Comparison of ENCODE assay signal across 1 cellular context in the genomic region with DNA sequence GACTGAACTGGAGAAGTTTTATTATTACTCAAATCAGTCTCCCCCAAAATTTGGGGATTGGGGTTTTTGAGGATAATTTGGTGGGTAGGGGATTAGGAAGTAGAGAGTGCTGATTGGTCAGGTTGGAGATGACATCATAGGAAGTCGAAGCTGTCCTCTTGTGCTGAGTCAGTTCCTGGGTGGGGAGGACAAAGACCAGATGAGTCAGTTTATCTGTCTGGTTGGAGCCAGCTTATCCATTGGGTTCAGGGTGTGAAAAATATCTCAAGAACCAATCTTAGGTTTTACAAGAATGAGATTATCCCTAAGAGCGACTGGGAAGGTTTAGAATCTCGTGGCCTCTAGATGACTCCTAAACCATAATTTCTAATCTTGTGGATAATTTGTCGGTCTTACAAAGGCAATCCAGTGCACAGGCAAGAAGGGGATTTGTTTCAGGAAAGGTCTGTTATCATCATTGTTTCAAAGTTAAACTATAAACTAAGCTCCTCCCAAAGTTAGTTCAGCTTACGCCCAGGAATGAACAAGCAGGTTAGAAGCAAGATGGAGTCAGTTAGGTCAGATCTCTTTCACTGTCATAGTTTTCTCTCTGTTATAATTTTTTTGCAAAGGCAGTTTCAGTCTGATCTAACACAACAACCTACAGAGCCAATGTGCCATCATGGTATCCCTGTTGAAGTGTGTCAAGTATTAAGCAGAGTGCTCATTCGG.
TF ChIP-seq lines count a peak whose summit lies in the region.

No MANE protein-coding gene starts in this region.

TF ChIP-seq in H1, 55 proteins besides CTCF, POLR2A, EP300 and RAD21:
- no peak for TF ChIP-seq SAP30 (IDR thresholded peaks at IDR 0.05; ENCODE audit: insufficient read depth, insufficient replicate concordance, low read length)
- TF ChIP-seq TBP (IDR thresholded peaks at IDR 0.05; ENCODE audit: low read depth, low read length): no peak
- no peak for TF ChIP-seq NANOG (IDR thresholded peaks at IDR 0.05; ENCODE audit: insufficient read depth, low read depth, low read length, poor library complexity, severe bottlenecking)
- TF ChIP-seq POU5F1 (IDR thresholded peaks at IDR 0.05; ENCODE audit: low read depth, low read length): no peak
- TF ChIP-seq KDM1A (IDR thresholded peaks at IDR 0.05; ENCODE audit: borderline replicate concordance, low read length): no peak
- no peak for TF ChIP-seq SIX5 (IDR thresholded peaks at IDR 0.05; ENCODE audit: low read depth, low read length)
- TF ChIP-seq RXRA (IDR thresholded peaks at IDR 0.05; ENCODE audit: insufficient read depth, low read depth, low read length): no peak
- no peak for TF ChIP-seq BCL11A (IDR thresholded peaks at IDR 0.05; ENCODE audit: low read depth in 2 of 2, low read length in 2 of 2)
